Comparison of ENCODE assay signal across 8 cellular contexts in the genomic region with DNA sequence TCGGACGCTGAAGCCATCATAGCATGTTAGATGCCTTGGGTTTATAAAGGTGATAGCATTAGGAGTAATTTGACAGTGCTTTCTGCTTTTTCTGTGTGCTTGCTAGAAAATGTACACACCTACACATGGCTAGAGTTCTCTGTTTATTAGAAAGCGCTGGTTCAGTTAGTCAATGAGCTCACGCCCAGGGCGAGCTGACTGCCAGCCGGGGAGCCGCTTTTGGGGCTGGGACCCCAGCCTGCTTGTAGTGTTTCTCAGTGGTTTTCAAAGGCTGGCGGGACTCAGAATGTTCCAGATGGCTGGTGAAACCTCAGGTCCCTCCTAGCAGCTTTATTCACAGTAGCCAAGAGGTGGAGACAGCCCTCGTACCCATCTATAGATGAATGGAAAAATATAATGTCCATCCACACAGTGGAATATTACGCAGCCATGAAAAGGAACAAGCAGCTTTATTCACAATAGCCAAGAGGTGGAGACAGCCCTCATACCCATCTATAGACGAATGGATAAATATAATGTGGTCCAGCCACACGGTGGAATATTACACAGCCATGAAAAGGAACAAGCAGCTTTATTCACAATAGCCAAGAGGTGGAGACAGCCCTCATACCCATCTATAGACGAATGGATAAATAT. TPM values are rescaled to one million over a fixed set of nuclear protein-coding genes. Genes with fewer than 3 reads are reported as not detected.
DNase-seq lines count a peak whose midpoint lies in the region; ATAC-seq and TF ChIP-seq lines count a peak whose summit lies in the region.
"Not testable (repeated sequence)": the region's sequence is repeated elsewhere in the genome, so short reads cannot be mapped to it uniquely, and the experiment has no call there.

No MANE protein-coding gene starts in this region.

- H3K4me3 Mint-ChIP-seq in CD4-positive, alpha-beta memory T cell: peak overlapping the region; percentile 77 to 93 (median 83)
- peak overlapping the region; percentile 77 to 78 (median 77) for H3K4me3 Mint-ChIP-seq in T-cell
- H3K4me3 Mint-ChIP-seq in activated naive CD8-positive, alpha-beta T cell treated with anti-CD3 and anti-CD28 coated beads, Interleukin-2, amount 50 U/mL, for 24 hours: peak overlapping the region; percentile 79
- H3K4me3 Mint-ChIP-seq in naive thymus-derived CD4-positive, alpha-beta T cell: peak overlapping the region; percentile 77 to 97 (median 84)

- not testable (repeated sequence) for H3K27ac ChIP-seq in CD4-positive, alpha-beta memory T cell (ENCODE audit: low read depth, low read length); naive thymus-derived CD4-positive, alpha-beta T cell (ENCODE audit: low read depth, low read length)
- H3K27ac ChIP-seq in cardiac muscle cell (peak overlapping the region; percentile 67), temporal lobe (ENCODE audit: low read depth, low read length) (peak overlapping the region; percentile 40)

- intact Hi-C loops in CD4-positive, alpha-beta memory T cell (cut with micrococcal nuclease): not testable (repeated sequence)
- intact Hi-C loops in naive thymus-derived CD4-positive, alpha-beta T cell (cut with micrococcal nuclease): loop anchor here in 1 of 2 donors (2.0 to 5.0 kb wide), 4 partner anchors 14 to 1270 kb away; partner anchors contain the start of gene SLC25A6

- H3K36me3 Mint-ChIP-seq in CD4-positive, alpha-beta memory T cell; T-cell; activated naive CD8-positive, alpha-beta T cell treated with anti-CD3 and anti-CD28 coated beads, Interleukin-2, amount 50 U/mL, for 24 hours (ENCODE audit: low read depth): not testable (repeated sequence)
- peaks cover 0 to 58% (median 6%) of the 10 kb centered on the region in 5 donors for H3K36me3 Mint-ChIP-seq in naive thymus-derived CD4-positive, alpha-beta T cell

- not testable (repeated sequence) for H3K4me3 ChIP-seq in CD4-positive, alpha-beta memory T cell (ENCODE audit: low read length in 2 of 2); cardiac muscle cell
- peak overlapping the region; percentile 38 for H3K4me3 ChIP-seq in naive thymus-derived CD4-positive, alpha-beta T cell (ENCODE audit: low read length)

- H3K36me3 ChIP-seq in CD4-positive, alpha-beta memory T cell (ENCODE audit: insufficient read depth, low read length); cardiac muscle cell; naive thymus-derived CD4-positive, alpha-beta T cell (ENCODE audit: control insufficient read depth in 2 of 3, insufficient read depth in 3 of 3, low read length in 3 of 3): not testable (repeated sequence)

- H3K27me3 Mint-ChIP-seq in CD4-positive, alpha-beta memory T cell: peaks cover 2 to 19% of the 10 kb centered on the region in 2 donors
- not testable (repeated sequence) for H3K27me3 Mint-ChIP-seq in T-cell; naive thymus-derived CD4-positive, alpha-beta T cell
- H3K27me3 Mint-ChIP-seq in activated naive CD8-positive, alpha-beta T cell treated with anti-CD3 and anti-CD28 coated beads, Interleukin-2, amount 50 U/mL, for 24 hours: peaks cover 13% of the 10 kb centered on the region

- not testable (repeated sequence) for H3K9me3 ChIP-seq in CD4-positive, alpha-beta memory T cell (ENCODE audit: control insufficient read depth in 1 of 2, low read length in 2 of 2); cardiac muscle cell (ENCODE audit: low read depth); naive thymus-derived CD4-positive, alpha-beta T cell (ENCODE audit: control insufficient read depth in 2 of 3, low read length in 3 of 3)

- H3K4me1 Mint-ChIP-seq in CD4-positive, alpha-beta memory T cell: peaks cover 6 to 18% (median 12%) of the 10 kb centered on the region in 4 donors
- peaks cover 10 to 21% (median 20%) of the 10 kb centered on the region in 3 donors for H3K4me1 Mint-ChIP-seq in T-cell
- peaks cover 13% of the 10 kb centered on the region for H3K4me1 Mint-ChIP-seq in activated naive CD8-positive, alpha-beta T cell treated with anti-CD3 and anti-CD28 coated beads, Interleukin-2, amount 50 U/mL, for 24 hours
- peaks cover 8 to 31% (median 9%) of the 10 kb centered on the region in 7 donors for H3K4me1 Mint-ChIP-seq in naive thymus-derived CD4-positive, alpha-beta T cell

- not testable (repeated sequence) for DNase-seq in CD4-positive, alpha-beta memory T cell; T-cell; activated naive CD8-positive, alpha-beta T cell treated with anti-CD3 and anti-CD28 coated beads, Interleukin-2, amount 50 U/mL, for 24 hours; cardiac muscle cell (ENCODE audit: low read depth in 1 of 2, low spot score in 1 of 2); naive thymus-derived CD4-positive, alpha-beta T cell

- H3K9me3 Mint-ChIP-seq in CD4-positive, alpha-beta memory T cell: peaks cover 0 to 19% (median 7%) of the 10 kb centered on the region in 8 donors
- H3K9me3 Mint-ChIP-seq in T-cell; activated naive CD8-positive, alpha-beta T cell treated with anti-CD3 and anti-CD28 coated beads, Interleukin-2, amount 50 U/mL, for 24 hours: not testable (repeated sequence)
- H3K9me3 Mint-ChIP-seq in naive thymus-derived CD4-positive, alpha-beta T cell: peaks cover 0 to 10% (median 5%) of the 10 kb centered on the region in 11 donors

- POLR2A ChIA-PET in CD4-positive, alpha-beta memory T cell (lab: Charles Lee; ENCODE audit: partially characterized antibody); T-cell (lab: Charles Lee); naive thymus-derived CD4-positive, alpha-beta T cell (lab: Charles Lee): not testable (repeated sequence)

- CTCF ChIA-PET in CD4-positive, alpha-beta memory T cell (lab: Charles Lee; ENCODE audit: partially characterized antibody); T-cell (lab: Charles Lee); naive thymus-derived CD4-positive, alpha-beta T cell (lab: Charles Lee): not testable (repeated sequence)

- peak overlapping the region in 4 of 7 donors; percentile 9 to 73 (median 48) for H3K27ac Mint-ChIP-seq in CD4-positive, alpha-beta memory T cell
- H3K27ac Mint-ChIP-seq in T-cell: peak overlapping the region in 1 of 2 donors; percentile 45
- not testable (repeated sequence) for H3K27ac Mint-ChIP-seq in activated naive CD8-positive, alpha-beta T cell treated with anti-CD3 and anti-CD28 coated beads, Interleukin-2, amount 50 U/mL, for 24 hours
- peak overlapping the region in 6 of 9 donors; percentile 27 to 89 (median 52) for H3K27ac Mint-ChIP-seq in naive thymus-derived CD4-positive, alpha-beta T cell

- H3K4me1 ChIP-seq in CD4-positive, alpha-beta memory T cell (ENCODE audit: insufficient read depth, low read length): peaks cover 11% of the 10 kb centered on the region
- not testable (repeated sequence) for H3K4me1 ChIP-seq in cardiac muscle cell (ENCODE audit: low read depth); naive thymus-derived CD4-positive, alpha-beta T cell (ENCODE audit: control insufficient read depth in 2 of 2, insufficient read depth in 2 of 2, low read length in 2 of 2)

- not testable (repeated sequence) for TF ChIP-seq CTCF in cardiac muscle cell (IDR thresholded peaks at IDR 0.05; ENCODE audit: low read depth, low read length)

- H3K27me3 ChIP-seq in CD4-positive, alpha-beta memory T cell (ENCODE audit: insufficient read depth, low read length); cardiac muscle cell; naive thymus-derived CD4-positive, alpha-beta T cell (ENCODE audit: control insufficient read depth in 2 of 2, insufficient read depth in 2 of 2, low read length in 2 of 2): not testable (repeated sequence)

- ATAC-seq in GM19397 (IDR thresholded peaks at IDR 0.05; ENCODE audit: unreplicated experiment) (peak; percentile 32), HG03064 (IDR thresholded peaks at IDR 0.05; ENCODE audit: low read depth, unreplicated experiment) (peak; percentile 8), T-cell (replicated peaks in 1 of 4) (peak in 1 of 4 experiments; percentile 12)
- ATAC-seq in activated naive CD8-positive, alpha-beta T cell treated with anti-CD3 and anti-CD28 coated beads, Interleukin-2, amount 50 U/mL, for 24 hours: peak; percentile 9
- ATAC-seq in naive thymus-derived CD4-positive, alpha-beta T cell: not testable (repeated sequence)

RNA-seq across cellular contexts. Expression of gene IL3RA, which starts 0.7 kb away (rescaled TPM):
- total RNA-seq in CD4-positive, alpha-beta memory T cell: under 1 TPM in 1 of 2 experiments, not detected in 1; 0.53 TPM
- polyA plus RNA-seq in CD4-positive, alpha-beta memory T cell: under 1 TPM in 1 of 2 donors, not detected in 1; 0.29 TPM
- total RNA-seq in T-cell: under 1 TPM; 0.16 to 0.75 (median 0.35) TPM
- total RNA-seq in cardiac muscle cell: 0.11 TPM in 1 of 2 replicates, not detected in the other
- polyA plus RNA-seq in cardiac muscle cell: 3.4 and 5.3 TPM in 2 replicates
- total RNA-seq in naive thymus-derived CD4-positive, alpha-beta T cell: 10 to 100 TPM in 2 of 5 experiments, 1 to 10 TPM in 1, not detected in 2; 7.9 to 23.7 (median 10.5) TPM
- under 1 TPM; 0.12 to 0.16 TPM for polyA plus RNA-seq in naive thymus-derived CD4-positive, alpha-beta T cell
- total RNA-seq in temporal lobe: 1.7 TPM

RNA-seq across cellular contexts. Expression of gene SLC25A6, which starts 54.7 kb away (rescaled TPM):
- total RNA-seq in CD4-positive, alpha-beta memory T cell: 100 to 1,000 TPM; 249 to 252 TPM
- 100 to 1,000 TPM; 525 to 540 TPM for polyA plus RNA-seq in CD4-positive, alpha-beta memory T cell
- 100 to 1,000 TPM; 293 to 355 (median 334) TPM for total RNA-seq in T-cell
- 484 and 592 TPM in 2 replicates for total RNA-seq in cardiac muscle cell
- 370 and 468 TPM in 2 replicates for polyA plus RNA-seq in cardiac muscle cell
- total RNA-seq in naive thymus-derived CD4-positive, alpha-beta T cell: 100 to 1,000 TPM; 238 to 341 (median 270) TPM
- polyA plus RNA-seq in naive thymus-derived CD4-positive, alpha-beta T cell: 100 to 1,000 TPM; 467 to 597 TPM
- total RNA-seq in temporal lobe: 86.3 TPM
